Comparison of ENCODE assay signal across 14 cellular contexts in genomic region chr1:25068316-25068715, GRCh38.
DNase-seq lines count a peak whose midpoint lies in the region; ATAC-seq and TF ChIP-seq lines count a peak whose summit lies in the region.
"Had no signal": no experiment of that assay in that cellular context is flagged by ENCODE, and none has a peak within 500 bp of the region (broad histone marks: within the 10 kb centered on the region; RNA-seq: fewer than 3 reads in every experiment).

No MANE protein-coding gene starts in this region.

- H3K9me3 ChIP-seq in MM.1S (replicated peaks; ENCODE audit: insufficient read depth, low read length): no peaks in the 10 kb centered on the region

- POLR2A ChIA-PET in activated CD8-positive, alpha-beta T cell treated with anti-CD3 and anti-CD28 coated beads for 36 hours (lab: Charles Lee): interaction anchor here (0.6 kb wide), 1 partner anchor 135 kb away, joined by 3 read pairs; no protein-coding TSS in a partner anchor

- H3K4me3 ChIP-seq in MM.1S (ENCODE audit: low read length): no peak overlapping the region
- H3K4me3 ChIP-seq: BLaER1 treated with 17β-estradiol and CSF1 and Interleukin-3, amounts not matched to agents 10 nM and 100 nM; GM12878; GM23248 had no signal

- ATAC-seq in Right ventricle myocardium superior (ENCODE audit: poor library complexity): no peak
- no peak for ATAC-seq in activated CD8-positive, alpha-beta T cell treated with anti-CD3 and anti-CD28 coated beads for 36 hours

- peak; percentile 63 for DNase-seq in cardiac septum (ENCODE audit: low spot score)
- no peak for DNase-seq in Right ventricle myocardium superior
- peak; percentile 57 for DNase-seq in chondrocyte (ENCODE audit: low spot score)
- DNase-seq in posterior vena cava (ENCODE audit: low spot score): peak; percentile 71
- DNase-seq in NCI-H2196 treated with DMSO at 0.1 percent for 48 hours (lab: John Stamatoyannopoulos, UW; ENCODE audit: unreplicated experiment): no peak
- DNase-seq in activated CD8-positive, alpha-beta T cell treated with anti-CD3 and anti-CD28 coated beads for 36 hours: no peak
- no peak for DNase-seq in MM.1S
- DNase-seq: ACHN; Calu3; CD4-positive, alpha-beta T cell; DMS 273 treated with DMSO at 0.1 percent for 48 hours; GM23248 had no signal

- no peaks in the 10 kb centered on the region for H3K36me3 Mint-ChIP-seq in chondrocyte (ENCODE audit: low read depth)
- H3K36me3 Mint-ChIP-seq in activated CD8-positive, alpha-beta T cell treated with anti-CD3 and anti-CD28 coated beads for 36 hours (ENCODE audit: low read depth): no peaks in the 10 kb centered on the region

- no peak overlapping the region for H3K27ac Mint-ChIP-seq in chondrocyte (ENCODE audit: unreplicated experiment)
- H3K27ac Mint-ChIP-seq in activated CD8-positive, alpha-beta T cell treated with anti-CD3 and anti-CD28 coated beads for 36 hours: no peak overlapping the region
- H3K27ac Mint-ChIP-seq: CD4-positive, alpha-beta T cell had no signal

- no peaks in the 10 kb centered on the region for H3F3A ChIP-seq in MM.1S (ENCODE audit: insufficient read depth, low read length)

- no peak overlapping the region for H2AFZ ChIP-seq in MM.1S (ENCODE audit: low read length)
- H2AFZ ChIP-seq: GM23248 had no signal

- H3K27me3 Mint-ChIP-seq in chondrocyte (ENCODE audit: low read depth): peaks cover 12% of the 10 kb centered on the region
- H3K27me3 Mint-ChIP-seq in activated CD8-positive, alpha-beta T cell treated with anti-CD3 and anti-CD28 coated beads for 36 hours: no peaks in the 10 kb centered on the region
- H3K27me3 Mint-ChIP-seq: CD4-positive, alpha-beta T cell had no signal

- H3K9ac ChIP-seq in MM.1S (ENCODE audit: low read length): no peak overlapping the region
- H3K9ac ChIP-seq: BLaER1 treated with 17β-estradiol and CSF1 and Interleukin-3, amounts not matched to agents 10 nM and 100 nM; GM23248 had no signal

- H3K4me3 Mint-ChIP-seq in chondrocyte (ENCODE audit: unreplicated experiment): no peak overlapping the region
- no peak overlapping the region for H3K4me3 Mint-ChIP-seq in activated CD8-positive, alpha-beta T cell treated with anti-CD3 and anti-CD28 coated beads for 36 hours
- H3K4me3 Mint-ChIP-seq: CD4-positive, alpha-beta T cell had no signal

- no peaks in the 10 kb centered on the region for H3K9me2 ChIP-seq in MM.1S (replicated peaks; ENCODE audit: insufficient read depth, low read length)

- no peaks in the 10 kb centered on the region for H3K79me2 ChIP-seq in MM.1S (ENCODE audit: low read length)

- 0 out of 2 replicates have a peak, but pooled peaks cover 3% of the 10 kb centered on the region for H3K27me3 ChIP-seq in MM.1S (replicated peaks; ENCODE audit: insufficient read depth, low read length)
- H3K27me3 ChIP-seq: BLaER1 treated with 17β-estradiol and CSF1 and Interleukin-3, amounts not matched to agents 10 nM and 100 nM had no signal

- no peak overlapping the region for H3K27ac ChIP-seq in MM.1S (ENCODE audit: low read length)
- H3K27ac ChIP-seq: BLaER1 treated with 17β-estradiol and CSF1 and Interleukin-3, amounts not matched to agents 10 nM and 100 nM; GM23248 had no signal

- intact Hi-C loops in cardiac septum (cut with DNase I): no loop called here
- intact Hi-C loops in Right ventricle myocardium superior (cut with DNase I): no loop called here
- intact Hi-C loops in posterior vena cava (cut with DNase I): no loop called here
- intact Hi-C loops in activated CD8-positive, alpha-beta T cell treated with anti-CD3 and anti-CD28 coated beads for 36 hours (cut with micrococcal nuclease): no loop called here

- peaks cover 9% of the 10 kb centered on the region for H3K4me1 Mint-ChIP-seq in chondrocyte (ENCODE audit: low read depth)
- peaks cover 27% of the 10 kb centered on the region for H3K4me1 Mint-ChIP-seq in activated CD8-positive, alpha-beta T cell treated with anti-CD3 and anti-CD28 coated beads for 36 hours (ENCODE audit: low read depth)

- H3K4me2 ChIP-seq in MM.1S (ENCODE audit: low read depth, low read length): no peak overlapping the region

- no peaks in the 10 kb centered on the region for H4K20me1 ChIP-seq in MM.1S (ENCODE audit: insufficient read depth, low read length)
- H4K20me1 ChIP-seq: BLaER1 treated with 17β-estradiol and CSF1 and Interleukin-3, amounts not matched to agents 10 nM and 100 nM had no signal

- CTCF ChIA-PET in activated CD8-positive, alpha-beta T cell treated with anti-CD3 and anti-CD28 coated beads for 36 hours (lab: Charles Lee): interaction anchor here (1.3 to 2.0 kb wide), 3 partner anchors 31 to 77 kb away, joined by 4 to 5 read pairs (median 5); no protein-coding TSS in a partner anchor

- H3K36me3 ChIP-seq in MM.1S (replicated peaks; ENCODE audit: insufficient read depth, low read length): no peaks in the 10 kb centered on the region
- H3K36me3 ChIP-seq: BLaER1 treated with 17β-estradiol and CSF1 and Interleukin-3, amounts not matched to agents 10 nM and 100 nM had no signal

- no peaks in the 10 kb centered on the region for H3K4me1 ChIP-seq in MM.1S (ENCODE audit: low read length)

- H3K9me3 Mint-ChIP-seq in chondrocyte (ENCODE audit: low read depth): no peaks in the 10 kb centered on the region
- no peaks in the 10 kb centered on the region for H3K9me3 Mint-ChIP-seq in activated CD8-positive, alpha-beta T cell treated with anti-CD3 and anti-CD28 coated beads for 36 hours
- H3K9me3 Mint-ChIP-seq: CD4-positive, alpha-beta T cell had no signal

- TF ChIP-seq CTCF in chondrocyte (IDR thresholded peaks at IDR 0.05) (no peak), MM.1S (IDR thresholded peaks at IDR 0.05; ENCODE audit: low read length) (no peak)
- no peak for TF ChIP-seq CTCF in activated CD8-positive, alpha-beta T cell treated with anti-CD3 and anti-CD28 coated beads for 36 hours (IDR thresholded peaks at IDR 0.05)

Comparison
In these comparisons a context has a peak if more than half of its experiments do, and no peak if none do; other contexts are left out.
1. DNase-seq: peak in cardiac septum (single experiment), chondrocyte (single experiment) and posterior vena cava (single experiment); none in Right ventricle myocardium superior (single experiment), NCI-H2196 treated with DMSO at 0.1 percent for 48 hours (single experiment), activated CD8-positive, alpha-beta T cell treated with anti-CD3 and anti-CD28 coated beads for 36 hours (single experiment) and MM.1S (single experiment).